Comparison of ENCODE assay signal across 12 cellular contexts in the genomic region with DNA sequence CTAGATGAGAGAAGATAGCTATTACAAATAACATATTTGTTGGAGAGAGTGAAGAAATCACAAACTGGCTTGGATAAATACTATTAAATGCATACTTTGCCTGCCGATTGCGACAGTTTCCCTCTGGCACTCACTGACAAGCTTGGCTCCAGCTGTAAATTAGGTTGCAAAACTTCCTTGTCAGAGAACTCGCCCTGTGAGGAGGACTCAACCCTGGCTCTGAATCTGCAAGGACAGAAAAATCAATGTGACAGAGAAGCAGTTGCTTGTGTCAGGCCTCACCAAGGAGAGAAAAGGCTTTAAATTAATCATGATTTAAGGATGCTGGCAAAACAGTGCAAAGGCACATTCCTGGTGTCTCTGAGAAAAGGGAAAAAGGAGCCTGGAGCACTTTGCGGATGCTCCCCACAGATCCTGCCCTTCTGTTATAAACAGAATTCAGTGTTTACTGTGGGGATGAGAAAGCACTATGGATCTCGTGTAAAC.
A peak's percentile ranks its signal among the peaks of the same experiment; 100 is the strongest.
DNase-seq lines count a peak whose midpoint lies in the region; ATAC-seq, FAIRE-seq and TF ChIP-seq lines count a peak whose summit lies in the region.
"Had no signal": no experiment of that assay in that cellular context is flagged by ENCODE, and none has a peak within 500 bp of the region (broad histone marks: within the 10 kb centered on the region; RNA-seq: fewer than 3 reads in every experiment).

No MANE protein-coding gene starts in this region.

- TF ChIP-seq CTCF in K562 (IDR thresholded peaks at IDR 0.05 in 2 of 3, conservative IDR thresholded peaks at IDR 0.05 in 1 of 3; ENCODE audit: insufficient read depth in 2 of 3, low read depth in 1 of 3, low read length in 3 of 3) (no peak), thyroid gland (IDR thresholded peaks at IDR 0.05) (no peak)

- TF ChIP-seq POLR2A in K562 (conservative IDR thresholded peaks at IDR 0.05) (no peak), thyroid gland (IDR thresholded peaks at IDR 0.05) (no peak)

- H3K27me3 ChIP-seq in K562 (ENCODE audit: control insufficient read depth in 2 of 2, insufficient read depth in 2 of 2, low read length in 2 of 2): no peaks in the 10 kb centered on the region
- no peaks in the 10 kb centered on the region for H3K27me3 ChIP-seq in thyroid gland

- no TSS peak for BruUV-seq in K562 (replicated peaks; lab: Mats Ljungman, UMichigan)

- POLR2A ChIA-PET in K562 (lab: Yijun Ruan, JAX): interaction anchor here (0.8 kb wide), 1 partner anchor 184 kb away, joined by 6 read pairs; no protein-coding TSS in a partner anchor

- ATAC-seq in K562: no peak
- ATAC-seq in left lobe of liver: peak; percentile 89
- ATAC-seq: activated CD4-positive, CD25-positive, alpha-beta regulatory T cell treated with anti-CD3 and anti-CD28 coated beads, Interleukin-2, amount 50 U/mL, for 24 hours had no signal

- no peaks in the 10 kb centered on the region for H3K9me1 ChIP-seq in K562 (ENCODE audit: control insufficient read depth, insufficient read depth, low read length)

- H3K4me3 ChIP-seq in K562 (no peak overlapping the region), thyroid gland (replicated peaks in 1 of 3) (no peak overlapping the region)

- DNase-seq in HPDE6-E6E7 (ENCODE audit: extremely low spot score): peak; percentile 41
- DNase-seq in K562 (ENCODE audit: extremely low read depth in 1 of 4, low spot score in 3 of 4): no peak
- DNase-seq in left lobe of liver (ENCODE audit: low spot score): peak; percentile 85
- DNase-seq in thyroid gland: peak; percentile 8 to 25
- no peak for DNase-seq in NAMALWA (ENCODE audit: low spot score)
- no peak for DNase-seq in activated CD4-positive, alpha-beta T cell treated with anti-CD3 and anti-CD28 coated beads, Interleukin-2, amount 50 U/mL, for 1 hour
- no peak for DNase-seq in NCI-H524 treated with DMSO at 0.1 percent for 48 hours (lab: John Stamatoyannopoulos, UW)
- DNase-seq in hippocampal formation (lab: John Stamatoyannopoulos, UW): no peak
- DNase-seq: cerebellar nuclear complex, naive B cell, NCI-H1436 had no signal

- TF ChIP-seq RAD21 in K562 (CRISPR knock-in tag; conservative IDR thresholded peaks at IDR 0.05 in 1 of 2, IDR thresholded peaks at IDR 0.05 in 1 of 2): no peak

- no peaks in the 10 kb centered on the region for H3K4me1 ChIP-seq in K562 (replicated peaks in 1 of 2; ENCODE audit: control insufficient read depth in 2 of 2, insufficient read depth in 2 of 2, low read length in 2 of 2)
- no peaks in the 10 kb centered on the region for H3K4me1 ChIP-seq in thyroid gland

- H3K27ac ChIP-seq in K562 (ENCODE audit: extremely low read depth, low read depth, low read length) (no peak overlapping the region), thyroid gland (no peak overlapping the region)

- no peaks in the 10 kb centered on the region for H3K36me3 ChIP-seq in K562 (ENCODE audit: control insufficient read depth, insufficient read depth, low read length)
- no peaks in the 10 kb centered on the region for H3K36me3 ChIP-seq in thyroid gland

- WGBS in K562 (ENCODE audit: insufficient coverage, low coverage, missing lambda C conversion rate): 0% methylated on average over 5 of the region's 5 CpGs
- WGBS in thyroid gland, 2 donors: 60 to 66% methylated on average over 5 of the region's 5 CpGs

- in situ Hi-C loops in K562 (cut with MboI): no loop called here

- intact Hi-C loops in K562 (cut with micrococcal nuclease) (no loop called here), thyroid gland (cut with DNase I) (no loop called here)

- CTCF ChIA-PET in K562 (lab: Yijun Ruan, JAX; ENCODE audit: low intra/inter-chr PET ratio): no interaction called here

- H3K9ac ChIP-seq in K562 (ENCODE audit: insufficient read depth in 1 of 2, low read depth in 2 of 2, low read length in 2 of 2): no peak overlapping the region

- no peak for FAIRE-seq in K562 (lab: Jason Lieb, UNC)

- no peaks in the 10 kb centered on the region for H4K20me1 ChIP-seq in K562 (replicated peaks; ENCODE audit: control insufficient read depth, insufficient read depth, low read length)

- H2AFZ ChIP-seq in K562 (ENCODE audit: low read depth, low read length): no peak overlapping the region

- H3K4me2 ChIP-seq in K562 (ENCODE audit: insufficient read depth, low read length): no peak overlapping the region

- no peaks in the 10 kb centered on the region for H3K9me3 ChIP-seq in K562 (replicated peaks; ENCODE audit: control insufficient read depth, insufficient read depth, low read depth, low read length)
- no peaks in the 10 kb centered on the region for H3K9me3 ChIP-seq in thyroid gland

- no peak for TF ChIP-seq EP300 in K562 (IDR thresholded peaks at IDR 0.05; ENCODE audit: low read length)

- no peaks in the 10 kb centered on the region for H3K79me2 ChIP-seq in K562 (ENCODE audit: control insufficient read depth, insufficient read depth, low read length)

TF ChIP-seq in K562, 482 proteins besides CTCF, POLR2A, EP300 and RAD21:
- no peak for TF ChIP-seq PURB (CRISPR knock-in tag; IDR thresholded peaks at IDR 0.05; ENCODE audit: low read depth)
- no peak for TF ChIP-seq HLTF (IDR thresholded peaks at IDR 0.05)
- no peak for TF ChIP-seq CAMTA2 (CRISPR knock-in tag; conservative IDR thresholded peaks at IDR 0.05)
- no peak for TF ChIP-seq PCBP1 (IDR thresholded peaks at IDR 0.05; ENCODE audit: low read depth, low read length, poor library complexity, severe bottlenecking)
- 0 out of 2 replicates have a peak, but pooled peaks have one; percentile 17 for TF ChIP-seq CEBPB (tag; IDR thresholded peaks at IDR 0.05)
- no peak for TF ChIP-seq STAT5A (IDR thresholded peaks at IDR 0.05; ENCODE audit: borderline replicate concordance, low read length)
- TF ChIP-seq, protein P1, sequence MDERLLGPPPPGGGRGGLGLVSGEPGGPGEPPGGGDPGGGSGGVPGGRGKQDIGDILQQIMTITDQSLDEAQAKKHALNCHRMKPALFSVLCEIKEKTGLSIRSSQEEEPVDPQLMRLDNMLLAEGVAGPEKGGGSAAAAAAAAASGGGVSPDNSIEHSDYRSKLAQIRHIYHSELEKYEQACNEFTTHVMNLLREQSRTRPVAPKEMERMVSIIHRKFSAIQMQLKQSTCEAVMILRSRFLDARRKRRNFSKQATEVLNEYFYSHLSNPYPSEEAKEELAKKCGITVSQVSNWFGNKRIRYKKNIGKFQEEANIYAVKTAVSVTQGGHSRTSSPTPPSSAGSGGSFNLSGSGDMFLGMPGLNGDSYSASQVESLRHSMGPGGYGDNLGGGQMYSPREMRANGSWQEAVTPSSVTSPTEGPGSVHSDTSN (CRISPR knock-in tag; IDR thresholded peaks at IDR 0.05; ENCODE audit: low read depth): no peak
- TF ChIP-seq, protein P1 (tag; conservative IDR thresholded peaks at IDR 0.05; ENCODE audit: low read depth): 0 out of 2 replicates have a peak, but pooled peaks have one; percentile 7
- no peak for TF ChIP-seq CBX8 (IDR thresholded peaks at IDR 0.05; ENCODE audit: borderline replicate concordance, extremely low read depth, low read depth, low read length, poor library complexity, severe bottlenecking)
- no peak for TF ChIP-seq ZKSCAN1 (IDR thresholded peaks at IDR 0.05; ENCODE audit: low read depth, low read length)

Comparison
In these comparisons a context has a peak if more than half of its experiments do, and no peak if none do; other contexts are left out.
1. DNase-seq: peak in HPDE6-E6E7 (single experiment), left lobe of liver (single experiment) and thyroid gland (2 of 2); none in K562 (0 of 4), NAMALWA (single experiment), activated CD4-positive, alpha-beta T cell treated with anti-CD3 and anti-CD28 coated beads, Interleukin-2, amount 50 U/mL, for 1 hour (single experiment), NCI-H524 treated with DMSO at 0.1 percent for 48 hours (single experiment) and hippocampal formation (0 of 2).